Comparison of ENCODE assay signal across 8 cellular contexts in the genomic region with DNA sequence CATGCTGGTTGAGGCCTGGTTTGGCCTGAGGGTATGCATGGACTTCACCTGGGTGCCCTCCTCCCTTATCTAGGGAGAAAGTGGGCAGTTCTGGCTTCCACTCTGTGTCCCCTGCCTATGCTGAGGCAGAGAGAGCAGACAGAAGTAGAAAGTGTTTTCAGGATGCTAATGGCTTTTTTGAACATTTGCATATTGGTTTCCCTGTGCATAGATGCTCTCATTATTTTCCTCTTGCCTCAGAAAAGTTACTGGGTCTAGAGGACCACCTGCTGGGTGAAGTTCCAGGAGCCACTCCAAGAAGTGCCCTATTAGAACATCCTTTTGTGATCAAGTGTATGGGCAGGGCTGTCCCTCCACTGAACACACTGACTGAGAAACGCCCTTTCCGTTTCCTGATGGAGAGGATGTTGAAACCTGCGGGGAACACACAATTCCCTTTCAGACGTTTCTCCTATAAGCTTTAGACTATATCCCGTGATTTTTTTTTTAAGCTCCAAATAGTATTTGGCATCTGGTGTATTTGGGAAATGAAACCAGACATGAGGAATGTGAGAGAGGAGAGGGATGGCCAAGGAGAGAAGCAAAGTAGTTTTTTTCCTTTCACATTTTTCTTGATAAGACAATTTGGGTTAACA.
DNase-seq lines count a peak whose midpoint lies in the region; ATAC-seq and TF ChIP-seq lines count a peak whose summit lies in the region.

No MANE protein-coding gene starts in this region.

- peak; percentile 62 for ATAC-seq in GM21423 (IDR thresholded peaks at IDR 0.05; ENCODE audit: unreplicated experiment)

- WGBS in testis, 2 donors, result 30 to 37% methylated on average over 5 of the region's 5 CpGs

- no peak for TF ChIP-seq POLR2A in testis (IDR thresholded peaks at IDR 0.05)

- H3K4me1 ChIP-seq in cardiac muscle cell (ENCODE audit: low read depth), result peaks cover 41% of the 10 kb centered on the region
- peaks cover 52% of the 10 kb centered on the region for H3K4me1 ChIP-seq in testis

- TF ChIP-seq CTCF in cardiac muscle cell (IDR thresholded peaks at IDR 0.05; ENCODE audit: low read depth, low read length) (no peak), testis (IDR thresholded peaks at IDR 0.05) (no peak)

- H3K36me3 ChIP-seq in cardiac muscle cell (no peaks in the 10 kb centered on the region), testis (ENCODE audit: low read depth, missing control alignments) (no peaks in the 10 kb centered on the region)

- H3K9me3 ChIP-seq in cardiac muscle cell (ENCODE audit: low read depth) (no peaks in the 10 kb centered on the region), testis (no peaks in the 10 kb centered on the region)

- DNase-seq in NCI-H69 (lab: John Stamatoyannopoulos, UW) (peak; percentile 60), cardiac muscle cell (ENCODE audit: low read depth in 1 of 2, low spot score in 1 of 2) (peak in 1 of 2 donors; percentile 90), testis (peak; percentile 34), COLO668 (lab: John Stamatoyannopoulos, UW; ENCODE audit: unreplicated experiment) (no peak), UCSD-AML1 (lab: John Stamatoyannopoulos, UW; ENCODE audit: unreplicated experiment) (no peak)
- no peak for DNase-seq in activated CD4-positive, alpha-beta T cell treated with anti-CD3 and anti-CD28 coated beads for 48 hours
- no peak for DNase-seq in activated naive CD4-positive, alpha-beta T cell treated with anti-CD3 and anti-CD28 coated beads, Interleukin-2, amount 50 U/mL, for 16 hours

- H3K27me3 ChIP-seq in cardiac muscle cell (no peaks in the 10 kb centered on the region), testis (no peaks in the 10 kb centered on the region)

- H3K4me3 ChIP-seq in cardiac muscle cell (no peak overlapping the region), testis (no peak overlapping the region)

- intact Hi-C loops in testis (cut with DNase I; ENCODE audit: low total_unique reads), result loop anchor here (5.0 kb wide), 1 partner anchor 38 kb away; no protein-coding TSS in a partner anchor

- H3K27ac ChIP-seq in cardiac muscle cell (peak overlapping the region; percentile 75), testis (peak overlapping the region; percentile 88 to 92)

Comparison
In these comparisons a context has a peak if more than half of its experiments do, and no peak if none do; other contexts are left out.
1. DNase-seq: peak in NCI-H69 (single experiment) and testis (single experiment); none in COLO668 (single experiment), activated CD4-positive, alpha-beta T cell treated with anti-CD3 and anti-CD28 coated beads for 48 hours (single experiment), UCSD-AML1 (single experiment) and activated naive CD4-positive, alpha-beta T cell treated with anti-CD3 and anti-CD28 coated beads, Interleukin-2, amount 50 U/mL, for 16 hours (single experiment).